Comparison of ENCODE assay signal across 1 cellular context in the genomic region with DNA sequence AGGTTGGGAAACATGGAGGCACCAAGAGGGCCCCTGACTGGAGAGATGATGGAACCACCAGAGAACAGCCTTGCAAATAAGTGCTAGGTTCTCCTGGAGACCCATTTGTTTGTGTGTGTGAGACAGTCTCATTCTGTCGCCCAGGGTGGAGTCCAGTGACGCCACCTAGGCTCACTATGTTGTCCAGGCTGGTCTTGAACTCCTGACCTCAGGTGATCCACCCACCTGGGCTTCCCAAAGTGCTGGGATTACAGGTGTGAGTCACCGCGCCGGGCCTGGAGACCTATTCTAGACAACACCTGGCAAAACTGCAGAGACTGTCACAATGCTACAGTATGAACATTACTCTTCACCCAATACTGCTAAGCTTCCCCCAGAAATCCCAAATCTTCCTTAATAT.
TF ChIP-seq lines count a peak whose summit lies in the region.

No MANE protein-coding gene starts in this region.

TF ChIP-seq in HCT116, 20 proteins besides CTCF, POLR2A, EP300 and RAD21 (continued from another document):
- TF ChIP-seq, protein P1, sequence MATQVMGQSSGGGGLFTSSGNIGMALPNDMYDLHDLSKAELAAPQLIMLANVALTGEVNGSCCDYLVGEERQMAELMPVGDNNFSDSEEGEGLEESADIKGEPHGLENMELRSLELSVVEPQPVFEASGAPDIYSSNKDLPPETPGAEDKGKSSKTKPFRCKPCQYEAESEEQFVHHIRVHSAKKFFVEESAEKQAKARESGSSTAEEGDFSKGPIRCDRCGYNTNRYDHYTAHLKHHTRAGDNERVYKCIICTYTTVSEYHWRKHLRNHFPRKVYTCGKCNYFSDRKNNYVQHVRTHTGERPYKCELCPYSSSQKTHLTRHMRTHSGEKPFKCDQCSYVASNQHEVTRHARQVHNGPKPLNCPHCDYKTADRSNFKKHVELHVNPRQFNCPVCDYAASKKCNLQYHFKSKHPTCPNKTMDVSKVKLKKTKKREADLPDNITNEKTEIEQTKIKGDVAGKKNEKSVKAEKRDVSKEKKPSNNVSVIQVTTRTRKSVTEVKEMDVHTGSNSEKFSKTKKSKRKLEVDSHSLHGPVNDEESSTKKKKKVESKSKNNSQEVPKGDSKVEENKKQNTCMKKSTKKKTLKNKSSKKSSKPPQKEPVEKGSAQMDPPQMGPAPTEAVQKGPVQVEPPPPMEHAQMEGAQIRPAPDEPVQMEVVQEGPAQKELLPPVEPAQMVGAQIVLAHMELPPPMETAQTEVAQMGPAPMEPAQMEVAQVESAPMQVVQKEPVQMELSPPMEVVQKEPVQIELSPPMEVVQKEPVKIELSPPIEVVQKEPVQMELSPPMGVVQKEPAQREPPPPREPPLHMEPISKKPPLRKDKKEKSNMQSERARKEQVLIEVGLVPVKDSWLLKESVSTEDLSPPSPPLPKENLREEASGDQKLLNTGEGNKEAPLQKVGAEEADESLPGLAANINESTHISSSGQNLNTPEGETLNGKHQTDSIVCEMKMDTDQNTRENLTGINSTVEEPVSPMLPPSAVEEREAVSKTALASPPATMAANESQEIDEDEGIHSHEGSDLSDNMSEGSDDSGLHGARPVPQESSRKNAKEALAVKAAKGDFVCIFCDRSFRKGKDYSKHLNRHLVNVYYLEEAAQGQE (IDR thresholded peaks at IDR 0.05; ENCODE audit: low read depth) = no peak
- TF ChIP-seq YY1 (IDR thresholded peaks at IDR 0.05; ENCODE audit: extremely low read depth, insufficient replicate concordance, low read depth, low read length) (no peak), EZH2phosphoT487 (IDR thresholded peaks at IDR 0.05; ENCODE audit: borderline replicate concordance) (no peak), EGR1 (IDR thresholded peaks at IDR 0.05; ENCODE audit: low read depth) (peak; percentile 76), ZNF274 (IDR thresholded peaks at IDR 0.05; ENCODE audit: low read depth, low read length) (no peak)
- TF ChIP-seq, protein P2, sequence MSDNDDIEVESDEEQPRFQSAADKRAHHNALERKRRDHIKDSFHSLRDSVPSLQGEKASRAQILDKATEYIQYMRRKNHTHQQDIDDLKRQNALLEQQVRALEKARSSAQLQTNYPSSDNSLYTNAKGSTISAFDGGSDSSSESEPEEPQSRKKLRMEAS (IDR thresholded peaks at IDR 0.05) = no peak
- TF ChIP-seq, protein P3, sequence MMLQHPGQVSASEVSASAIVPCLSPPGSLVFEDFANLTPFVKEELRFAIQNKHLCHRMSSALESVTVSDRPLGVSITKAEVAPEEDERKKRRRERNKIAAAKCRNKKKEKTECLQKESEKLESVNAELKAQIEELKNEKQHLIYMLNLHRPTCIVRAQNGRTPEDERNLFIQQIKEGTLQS (IDR thresholded peaks at IDR 0.05) = no peak
TF ChIP-seq in HCT116: peak in this region for 5.
